8 cellular contexts compared by ENCODE assay signal in genomic region chr1:114780344-114781226, GRCh38. TPM values are rescaled to one million over a fixed set of nuclear protein-coding genes. Genes with fewer than 3 reads are reported as not detected.
DNase-seq lines count a peak whose midpoint lies in the region; ATAC-seq lines count a peak whose summit lies in the region.

Gene SIKE1 (minus strand): TSS chr1:114780685. CDS start chr1:114780607, 78 bp downstream.

- peak; percentile 91 to 97 (median 95) for DNase-seq in CD8-positive, alpha-beta memory T cell
- DNase-seq in HS-5 (ENCODE audit: low read depth) (peak; percentile 86), NK-92 (lab: John Stamatoyannopoulos, UW; ENCODE audit: unreplicated experiment) (peak; percentile 70), lung microvascular endothelial cell (ENCODE audit: low read depth in 2 of 2) (peak; percentile 48 to 92)
- DNase-seq in activated CD8-positive, alpha-beta memory T cell treated with anti-CD3 and anti-CD28 coated beads for 24 hours = peak; percentile 94
- DNase-seq in effector memory CD4-positive, alpha-beta T cell = peak; percentile 92 to 94 (median 92)
- peak; percentile 86 to 92 (median 86) for DNase-seq in stimulated activated CD4-positive, alpha-beta T cell treated with anti-CD3 and anti-CD28 coated beads, TNF-alpha, amount 100 ng/mL, for 48 hours (ENCODE audit: low read depth in 3 of 3)

- H3K27me3 Mint-ChIP-seq in CD8-positive, alpha-beta memory T cell = peaks cover 0 to 4% of the 10 kb centered on the region in 2 donors

- peaks cover 0 to 3% (median under 1%) of the 10 kb centered on the region in 5 donors for H3K9me3 Mint-ChIP-seq in CD8-positive, alpha-beta memory T cell

- POLR2A ChIA-PET in CD8-positive, alpha-beta memory T cell (lab: Charles Lee) = interaction anchor here (0.8 to 1.5 kb wide), 3 partner anchors 23 to 269 kb away, joined by 3 to 15 read pairs (median 4); partner anchors contain the start of genes CSDE1, NRAS and TRIM33

- peak within 1 kb of the TSS; percentile 90 for H3K27ac ChIP-seq in CD8-positive, alpha-beta memory T cell (ENCODE audit: low read depth, low read length)
- peak within 1 kb of the TSS; percentile 72 for H3K27ac ChIP-seq in effector memory CD4-positive, alpha-beta T cell (ENCODE audit: insufficient read depth, low read length, poor library complexity, severe bottlenecking)

- H3K27me3 ChIP-seq in CD8-positive, alpha-beta memory T cell (ENCODE audit: insufficient read depth, low read length, poor library complexity, severe bottlenecking) = no peaks in the 10 kb centered on the region
- H3K27me3 ChIP-seq in effector memory CD4-positive, alpha-beta T cell (replicated peaks; ENCODE audit: control insufficient read depth, insufficient read depth, low read length, poor library complexity, severe bottlenecking) = no peaks in the 10 kb centered on the region

- peaks cover 11% of the 10 kb centered on the region for H3K4me1 ChIP-seq in CD8-positive, alpha-beta memory T cell (ENCODE audit: insufficient read depth, low read length)
- H3K4me1 ChIP-seq in effector memory CD4-positive, alpha-beta T cell (ENCODE audit: control insufficient read depth, insufficient read depth, low read length, poor library complexity, severe bottlenecking) = no peaks in the 10 kb centered on the region

- peak within 1 kb of the TSS; percentile 98 to 100 (median 99) for H3K4me3 Mint-ChIP-seq in CD8-positive, alpha-beta memory T cell

- CTCF ChIA-PET in CD8-positive, alpha-beta memory T cell (lab: Charles Lee) = interaction anchor here (1.2 to 2.7 kb wide), 3 partner anchors 23 to 64 kb away, joined by 3 to 9 read pairs (median 5); partner anchors contain the start of genes CSDE1 and NRAS

- peaks cover 28 to 41% (median 41%) of the 10 kb centered on the region in 3 donors for H3K4me1 Mint-ChIP-seq in CD8-positive, alpha-beta memory T cell

- H3K36me3 Mint-ChIP-seq in CD8-positive, alpha-beta memory T cell = peaks cover 0 to 45% (median 13%) of the 10 kb centered on the region in 3 donors

- H3K9me3 ChIP-seq in CD8-positive, alpha-beta memory T cell (ENCODE audit: low read length) = no peaks in the 10 kb centered on the region
- H3K9me3 ChIP-seq in effector memory CD4-positive, alpha-beta T cell (ENCODE audit: control insufficient read depth, low read length) = no peaks in the 10 kb centered on the region

- H3K4me3 ChIP-seq in CD8-positive, alpha-beta memory T cell (ENCODE audit: low read length) = peak within 1 kb of the TSS; percentile 85
- H3K4me3 ChIP-seq in effector memory CD4-positive, alpha-beta T cell (ENCODE audit: insufficient read depth, low read depth, low read length, poor library complexity, severe bottlenecking) = peak within 1 kb of the TSS; percentile 60

- H3K27ac Mint-ChIP-seq in CD8-positive, alpha-beta memory T cell = peak within 1 kb of the TSS; percentile 96 to 100 (median 99)

- peak; percentile 98 for ATAC-seq in GM19468 (IDR thresholded peaks at IDR 0.05; ENCODE audit: extremely low read depth, unreplicated experiment)

- peaks cover 20% of the 10 kb centered on the region for H3K36me3 ChIP-seq in CD8-positive, alpha-beta memory T cell (ENCODE audit: insufficient read depth, low read length)
- H3K36me3 ChIP-seq in effector memory CD4-positive, alpha-beta T cell (ENCODE audit: control insufficient read depth, insufficient read depth, low read length) = peaks cover 12% of the 10 kb centered on the region

RNA-seq across cellular contexts. Expression of gene SIKE1, which starts in this region (rescaled TPM):
- total RNA-seq in CD8-positive, alpha-beta memory T cell = 10 to 100 TPM; 66.0 to 70.3 TPM
- polyA plus RNA-seq in CD8-positive, alpha-beta memory T cell = 29.7 TPM
- 32.9 and 40.7 TPM in 2 replicates for total RNA-seq in lung microvascular endothelial cell

Comparison
In these comparisons a context has a peak if more than half of its experiments do, and no peak if none do; other contexts are left out.
1. Peak in every context shown above with its lines: DNase-seq, ATAC-seq, H3K4me3 ChIP-seq and H3K27ac ChIP-seq.